ENCODE assay signal across 26 cellular contexts in the genomic region with DNA sequence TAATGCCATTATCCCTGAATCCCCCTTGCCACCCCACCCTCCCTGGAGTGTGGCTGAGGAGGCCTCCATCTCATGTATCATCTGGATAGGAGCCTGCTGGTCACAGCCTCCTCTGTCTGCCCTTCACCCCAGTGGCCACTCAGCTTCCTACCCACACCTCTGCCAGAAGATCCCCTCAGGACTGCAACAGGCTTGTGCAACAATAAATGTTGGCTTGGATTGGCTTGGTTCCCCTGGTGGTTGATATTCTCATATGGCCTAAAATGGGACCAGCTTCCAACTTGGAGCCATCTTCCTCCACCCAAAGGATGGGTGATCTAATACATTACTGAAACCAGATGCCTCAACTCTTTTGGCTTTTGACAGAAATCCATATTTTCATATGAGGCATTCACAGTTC. TPM values are rescaled to one million over a fixed set of nuclear protein-coding genes. Genes with fewer than 3 reads are reported as not detected.
"Had no signal": no experiment of that assay in that cellular context is flagged by ENCODE, and none has a peak within 500 bp of the region (broad histone marks: within the 10 kb centered on the region; RNA-seq: fewer than 3 reads in every experiment).

No MANE protein-coding gene starts in this region.

- H3K9me3 Mint-ChIP-seq: activated B cell treated with CpG ODN at 0.5 μM for 24 hours; activated T-cell treated with anti-CD3 and anti-CD28 coated beads, Interleukin-2, amount 50 U/mL, for 24 hours; activated T-helper 17 cell treated with anti-CD3 and anti-CD28 coated beads, Interleukin-2, amount 50 U/mL, for 72 hours; type B pancreatic cell had no signal

- H3K27me3 Mint-ChIP-seq: activated CD4-positive, alpha-beta T cell treated with anti-CD3 and anti-CD28 coated beads for 36 hours; activated naive CD8-positive, alpha-beta T cell; activated T-cell treated with anti-CD3 and anti-CD28 coated beads, Interleukin-2, amount 50 U/mL, for 24 hours; activated T-helper 17 cell treated with anti-CD3 and anti-CD28 coated beads, Interleukin-2, amount 50 U/mL, for 72 hours had no signal

- H3K4me3 ChIP-seq: heart right ventricle, right lobe of liver, SK-N-MC, thoracic aorta had no signal

- H3K4me3 Mint-ChIP-seq: activated B cell treated with CpG ODN at 0.5 μM for 24 hours; activated CD4-positive, alpha-beta T cell treated with anti-CD3 and anti-CD28 coated beads for 36 hours; activated naive CD8-positive, alpha-beta T cell; activated T-cell treated with anti-CD3 and anti-CD28 coated beads, Interleukin-2, amount 50 U/mL, for 24 hours; activated T-helper 17 cell treated with anti-CD3 and anti-CD28 coated beads, Interleukin-2, amount 50 U/mL, for 72 hours; type B pancreatic cell had no signal

- DNase-seq: activated B cell treated with CpG ODN at 0.5 μM for 24 hours; activated CD4-positive, alpha-beta T cell treated with anti-CD3 and anti-CD28 coated beads for 36 hours; activated CD4-positive, alpha-beta T cell treated with anti-CD3 and anti-CD28 coated beads, Interleukin-2, amount 50 U/mL, for 4 hours; activated CD8-positive, alpha-beta memory T cell treated with anti-CD3 and anti-CD28 coated beads for 24 hours; activated CD8-positive, alpha-beta memory T cell treated with anti-CD3 and anti-CD28 coated beads, Interleukin-2, amount 50 U/mL, for 4 hours; activated T-cell treated with anti-CD3 and anti-CD28 coated beads, Interleukin-2, amount 50 U/mL, for 24 hours; amygdala; cerebellar nuclear complex; cortex of kidney; erythroblast; heart right ventricle; islet precursor cell; left cardiac atrium; midbrain; nucleus accumbens; right lobe of liver; small intestine; stimulated activated CD4-positive, alpha-beta T cell treated with anti-CD3 and anti-CD28 coated beads, Interleukin-15, amount 100 ng/mL, for 24 hours; stimulated activated naive CD4-positive, alpha-beta T cell; T1000 had no signal

- H3K27ac Mint-ChIP-seq: activated B cell treated with CpG ODN at 0.5 μM for 24 hours; activated CD4-positive, alpha-beta T cell treated with anti-CD3 and anti-CD28 coated beads for 36 hours; activated T-cell treated with anti-CD3 and anti-CD28 coated beads, Interleukin-2, amount 50 U/mL, for 24 hours; activated T-helper 17 cell treated with anti-CD3 and anti-CD28 coated beads, Interleukin-2, amount 50 U/mL, for 72 hours; type B pancreatic cell had no signal

- H3K36me3 Mint-ChIP-seq: type B pancreatic cell had no signal

- H3K4me1 Mint-ChIP-seq: activated B cell treated with CpG ODN at 0.5 μM for 24 hours had no signal

- ATAC-seq: activated CD4-positive, alpha-beta T cell treated with anti-CD3 and anti-CD28 coated beads for 36 hours; activated T-helper 17 cell treated with anti-CD3 and anti-CD28 coated beads, Interleukin-2, amount 50 U/mL, for 72 hours; heart right ventricle; right lobe of liver had no signal

RNA-seq across cellular contexts. Expression of gene VIPR1, which starts 34.9 kb away (rescaled TPM):
- total RNA-seq: fibroblast of villous mesenchyme had no signal
